1 cellular context compared by ENCODE assay signal in genomic region chr6:156757849-156758248, GRCh38.
TF ChIP-seq lines count a peak whose summit lies in the region.

No MANE protein-coding gene starts in this region.

TF ChIP-seq in K562, 482 proteins besides CTCF, POLR2A, EP300 and RAD21:
- TF ChIP-seq ZNF384 (IDR thresholded peaks at IDR 0.05; ENCODE audit: low read depth, low read length), result 0 out of 2 replicates have a peak, but pooled peaks have one; percentile 4
- TF ChIP-seq HNRNPLL (IDR thresholded peaks at IDR 0.05; ENCODE audit: low read depth, low read length, poor library complexity, severe bottlenecking), result no peak
